In the genomic region with DNA sequence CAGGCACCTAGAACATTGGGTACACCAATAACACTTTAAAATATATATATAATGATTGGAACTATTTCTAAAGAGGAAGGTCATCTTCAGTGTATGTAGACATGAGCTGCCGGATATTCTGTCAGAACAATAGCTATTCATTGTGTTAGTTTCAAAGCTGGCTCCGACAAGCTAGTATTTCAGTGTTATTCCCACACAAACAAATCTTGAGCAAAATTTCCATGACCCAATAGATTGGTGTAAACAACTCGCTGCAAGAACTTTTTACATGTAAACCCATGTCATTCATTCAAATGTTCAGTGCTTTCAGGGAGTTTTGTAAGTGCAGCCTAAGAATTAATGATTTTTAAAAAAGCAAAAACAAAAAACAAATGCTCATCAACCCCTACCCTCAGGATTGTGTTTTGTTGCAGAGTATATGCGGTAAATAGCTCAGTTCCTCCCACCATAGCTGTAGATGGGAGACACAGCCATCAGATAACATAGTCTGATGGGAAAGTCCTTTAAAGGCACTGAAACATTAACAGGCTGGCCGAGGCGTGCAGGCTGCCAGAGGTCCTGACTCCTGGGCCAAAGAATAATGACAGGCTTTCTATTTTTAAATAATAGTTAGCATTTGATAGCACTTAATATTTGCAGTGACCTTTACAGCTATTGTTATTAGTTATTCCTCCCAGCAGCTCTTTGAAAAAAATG, we compare ENCODE assay signal across 1 cellular context.
TF ChIP-seq lines count a peak whose summit lies in the region.

No MANE protein-coding gene starts in this region.

TF ChIP-seq in H1, 55 proteins besides CTCF, POLR2A, EP300 and RAD21 (continued from another document):
- TF ChIP-seq, protein P1, sequence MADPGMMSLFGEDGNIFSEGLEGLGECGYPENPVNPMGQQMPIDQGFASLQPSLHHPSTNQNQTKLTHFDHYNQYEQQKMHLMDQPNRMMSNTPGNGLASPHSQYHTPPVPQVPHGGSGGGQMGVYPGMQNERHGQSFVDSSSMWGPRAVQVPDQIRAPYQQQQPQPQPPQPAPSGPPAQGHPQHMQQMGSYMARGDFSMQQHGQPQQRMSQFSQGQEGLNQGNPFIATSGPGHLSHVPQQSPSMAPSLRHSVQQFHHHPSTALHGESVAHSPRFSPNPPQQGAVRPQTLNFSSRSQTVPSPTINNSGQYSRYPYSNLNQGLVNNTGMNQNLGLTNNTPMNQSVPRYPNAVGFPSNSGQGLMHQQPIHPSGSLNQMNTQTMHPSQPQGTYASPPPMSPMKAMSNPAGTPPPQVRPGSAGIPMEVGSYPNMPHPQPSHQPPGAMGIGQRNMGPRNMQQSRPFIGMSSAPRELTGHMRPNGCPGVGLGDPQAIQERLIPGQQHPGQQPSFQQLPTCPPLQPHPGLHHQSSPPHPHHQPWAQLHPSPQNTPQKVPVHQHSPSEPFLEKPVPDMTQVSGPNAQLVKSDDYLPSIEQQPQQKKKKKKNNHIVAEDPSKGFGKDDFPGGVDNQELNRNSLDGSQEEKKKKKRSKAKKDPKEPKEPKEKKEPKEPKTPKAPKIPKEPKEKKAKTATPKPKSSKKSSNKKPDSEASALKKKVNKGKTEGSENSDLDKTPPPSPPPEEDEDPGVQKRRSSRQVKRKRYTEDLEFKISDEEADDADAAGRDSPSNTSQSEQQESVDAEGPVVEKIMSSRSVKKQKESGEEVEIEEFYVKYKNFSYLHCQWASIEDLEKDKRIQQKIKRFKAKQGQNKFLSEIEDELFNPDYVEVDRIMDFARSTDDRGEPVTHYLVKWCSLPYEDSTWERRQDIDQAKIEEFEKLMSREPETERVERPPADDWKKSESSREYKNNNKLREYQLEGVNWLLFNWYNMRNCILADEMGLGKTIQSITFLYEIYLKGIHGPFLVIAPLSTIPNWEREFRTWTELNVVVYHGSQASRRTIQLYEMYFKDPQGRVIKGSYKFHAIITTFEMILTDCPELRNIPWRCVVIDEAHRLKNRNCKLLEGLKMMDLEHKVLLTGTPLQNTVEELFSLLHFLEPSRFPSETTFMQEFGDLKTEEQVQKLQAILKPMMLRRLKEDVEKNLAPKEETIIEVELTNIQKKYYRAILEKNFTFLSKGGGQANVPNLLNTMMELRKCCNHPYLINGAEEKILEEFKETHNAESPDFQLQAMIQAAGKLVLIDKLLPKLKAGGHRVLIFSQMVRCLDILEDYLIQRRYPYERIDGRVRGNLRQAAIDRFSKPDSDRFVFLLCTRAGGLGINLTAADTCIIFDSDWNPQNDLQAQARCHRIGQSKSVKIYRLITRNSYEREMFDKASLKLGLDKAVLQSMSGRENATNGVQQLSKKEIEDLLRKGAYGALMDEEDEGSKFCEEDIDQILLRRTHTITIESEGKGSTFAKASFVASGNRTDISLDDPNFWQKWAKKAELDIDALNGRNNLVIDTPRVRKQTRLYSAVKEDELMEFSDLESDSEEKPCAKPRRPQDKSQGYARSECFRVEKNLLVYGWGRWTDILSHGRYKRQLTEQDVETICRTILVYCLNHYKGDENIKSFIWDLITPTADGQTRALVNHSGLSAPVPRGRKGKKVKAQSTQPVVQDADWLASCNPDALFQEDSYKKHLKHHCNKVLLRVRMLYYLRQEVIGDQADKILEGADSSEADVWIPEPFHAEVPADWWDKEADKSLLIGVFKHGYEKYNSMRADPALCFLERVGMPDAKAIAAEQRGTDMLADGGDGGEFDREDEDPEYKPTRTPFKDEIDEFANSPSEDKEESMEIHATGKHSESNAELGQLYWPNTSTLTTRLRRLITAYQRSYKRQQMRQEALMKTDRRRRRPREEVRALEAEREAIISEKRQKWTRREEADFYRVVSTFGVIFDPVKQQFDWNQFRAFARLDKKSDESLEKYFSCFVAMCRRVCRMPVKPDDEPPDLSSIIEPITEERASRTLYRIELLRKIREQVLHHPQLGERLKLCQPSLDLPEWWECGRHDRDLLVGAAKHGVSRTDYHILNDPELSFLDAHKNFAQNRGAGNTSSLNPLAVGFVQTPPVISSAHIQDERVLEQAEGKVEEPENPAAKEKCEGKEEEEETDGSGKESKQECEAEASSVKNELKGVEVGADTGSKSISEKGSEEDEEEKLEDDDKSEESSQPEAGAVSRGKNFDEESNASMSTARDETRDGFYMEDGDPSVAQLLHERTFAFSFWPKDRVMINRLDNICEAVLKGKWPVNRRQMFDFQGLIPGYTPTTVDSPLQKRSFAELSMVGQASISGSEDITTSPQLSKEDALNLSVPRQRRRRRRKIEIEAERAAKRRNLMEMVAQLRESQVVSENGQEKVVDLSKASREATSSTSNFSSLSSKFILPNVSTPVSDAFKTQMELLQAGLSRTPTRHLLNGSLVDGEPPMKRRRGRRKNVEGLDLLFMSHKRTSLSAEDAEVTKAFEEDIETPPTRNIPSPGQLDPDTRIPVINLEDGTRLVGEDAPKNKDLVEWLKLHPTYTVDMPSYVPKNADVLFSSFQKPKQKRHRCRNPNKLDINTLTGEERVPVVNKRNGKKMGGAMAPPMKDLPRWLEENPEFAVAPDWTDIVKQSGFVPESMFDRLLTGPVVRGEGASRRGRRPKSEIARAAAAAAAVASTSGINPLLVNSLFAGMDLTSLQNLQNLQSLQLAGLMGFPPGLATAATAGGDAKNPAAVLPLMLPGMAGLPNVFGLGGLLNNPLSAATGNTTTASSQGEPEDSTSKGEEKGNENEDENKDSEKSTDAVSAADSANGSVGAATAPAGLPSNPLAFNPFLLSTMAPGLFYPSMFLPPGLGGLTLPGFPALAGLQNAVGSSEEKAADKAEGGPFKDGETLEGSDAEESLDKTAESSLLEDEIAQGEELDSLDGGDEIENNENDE (IDR thresholded peaks at IDR 0.05; ENCODE audit: insufficient replicate concordance, low read length) = no peak
- no peak for TF ChIP-seq CHD1 (IDR thresholded peaks at IDR 0.05; ENCODE audit: low read depth, low read length)
- TF ChIP-seq, protein P2, sequence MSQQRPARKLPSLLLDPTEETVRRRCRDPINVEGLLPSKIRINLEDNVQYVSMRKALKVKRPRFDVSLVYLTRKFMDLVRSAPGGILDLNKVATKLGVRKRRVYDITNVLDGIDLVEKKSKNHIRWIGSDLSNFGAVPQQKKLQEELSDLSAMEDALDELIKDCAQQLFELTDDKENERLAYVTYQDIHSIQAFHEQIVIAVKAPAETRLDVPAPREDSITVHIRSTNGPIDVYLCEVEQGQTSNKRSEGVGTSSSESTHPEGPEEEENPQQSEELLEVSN (IDR thresholded peaks at IDR 0.05) = no peak
- TF ChIP-seq EZH2 (IDR thresholded peaks at IDR 0.05; ENCODE audit: low read depth, low read length, severe bottlenecking) = no peak
- TF ChIP-seq JUN (IDR thresholded peaks at IDR 0.05; ENCODE audit: low read depth, low read length) = no peak
- no peak for TF ChIP-seq SIRT6 (IDR thresholded peaks at IDR 0.05; ENCODE audit: low read length)
- TF ChIP-seq SIN3A (conservative IDR thresholded peaks at IDR 0.05 in 1 of 2, IDR thresholded peaks at IDR 0.05 in 1 of 2; ENCODE audit: low read depth in 1 of 2, low read length in 2 of 2) = no peak
- TF ChIP-seq HDAC2 (IDR thresholded peaks at IDR 0.05; ENCODE audit: borderline replicate concordance in 1 of 2, low read depth in 2 of 2, low read length in 2 of 2) = no peak
- no peak for TF ChIP-seq RBBP5 (IDR thresholded peaks at IDR 0.05; ENCODE audit: borderline replicate concordance, low read depth, low read length)
- TF ChIP-seq, protein P3, sequence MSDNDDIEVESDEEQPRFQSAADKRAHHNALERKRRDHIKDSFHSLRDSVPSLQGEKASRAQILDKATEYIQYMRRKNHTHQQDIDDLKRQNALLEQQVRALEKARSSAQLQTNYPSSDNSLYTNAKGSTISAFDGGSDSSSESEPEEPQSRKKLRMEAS (IDR thresholded peaks at IDR 0.05) = no peak
